2 cellular contexts compared by ENCODE assay signal in the genomic region with DNA sequence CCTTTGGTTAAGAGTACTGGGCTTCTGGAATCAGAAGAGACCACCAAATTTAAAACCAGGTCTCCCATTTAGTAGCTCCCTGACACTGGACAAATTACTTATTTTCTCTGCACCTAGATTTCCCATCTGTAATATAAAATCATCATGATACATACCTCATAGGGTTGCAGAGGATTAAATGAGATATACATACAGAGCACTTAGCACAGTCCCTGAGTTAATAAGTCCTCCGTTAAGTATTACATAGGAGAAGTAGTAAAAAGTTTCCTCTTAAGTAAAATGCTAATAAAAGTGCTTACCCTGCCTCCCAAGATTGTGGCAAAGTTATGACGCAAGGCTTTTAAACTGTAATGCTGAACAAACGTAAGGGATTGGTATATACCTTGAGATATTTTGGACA.
TF ChIP-seq lines count a peak whose summit lies in the region.

No MANE protein-coding gene starts in this region.

TF ChIP-seq in A549, 52 proteins besides CTCF, POLR2A, EP300 and RAD21 (continued from another document):
- TF ChIP-seq, protein P1, sequence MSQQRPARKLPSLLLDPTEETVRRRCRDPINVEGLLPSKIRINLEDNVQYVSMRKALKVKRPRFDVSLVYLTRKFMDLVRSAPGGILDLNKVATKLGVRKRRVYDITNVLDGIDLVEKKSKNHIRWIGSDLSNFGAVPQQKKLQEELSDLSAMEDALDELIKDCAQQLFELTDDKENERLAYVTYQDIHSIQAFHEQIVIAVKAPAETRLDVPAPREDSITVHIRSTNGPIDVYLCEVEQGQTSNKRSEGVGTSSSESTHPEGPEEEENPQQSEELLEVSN (IDR thresholded peaks at IDR 0.05; ENCODE audit: borderline replicate concordance, low read depth): no peak
- no peak for TF ChIP-seq POLR2AphosphoS2 (conservative IDR thresholded peaks at IDR 0.05; ENCODE audit: low read length)

TF ChIP-seq in SK-N-SH, 30 proteins besides CTCF, POLR2A, EP300 and RAD21 (continued from another document):
- TF ChIP-seq, protein P2, sequence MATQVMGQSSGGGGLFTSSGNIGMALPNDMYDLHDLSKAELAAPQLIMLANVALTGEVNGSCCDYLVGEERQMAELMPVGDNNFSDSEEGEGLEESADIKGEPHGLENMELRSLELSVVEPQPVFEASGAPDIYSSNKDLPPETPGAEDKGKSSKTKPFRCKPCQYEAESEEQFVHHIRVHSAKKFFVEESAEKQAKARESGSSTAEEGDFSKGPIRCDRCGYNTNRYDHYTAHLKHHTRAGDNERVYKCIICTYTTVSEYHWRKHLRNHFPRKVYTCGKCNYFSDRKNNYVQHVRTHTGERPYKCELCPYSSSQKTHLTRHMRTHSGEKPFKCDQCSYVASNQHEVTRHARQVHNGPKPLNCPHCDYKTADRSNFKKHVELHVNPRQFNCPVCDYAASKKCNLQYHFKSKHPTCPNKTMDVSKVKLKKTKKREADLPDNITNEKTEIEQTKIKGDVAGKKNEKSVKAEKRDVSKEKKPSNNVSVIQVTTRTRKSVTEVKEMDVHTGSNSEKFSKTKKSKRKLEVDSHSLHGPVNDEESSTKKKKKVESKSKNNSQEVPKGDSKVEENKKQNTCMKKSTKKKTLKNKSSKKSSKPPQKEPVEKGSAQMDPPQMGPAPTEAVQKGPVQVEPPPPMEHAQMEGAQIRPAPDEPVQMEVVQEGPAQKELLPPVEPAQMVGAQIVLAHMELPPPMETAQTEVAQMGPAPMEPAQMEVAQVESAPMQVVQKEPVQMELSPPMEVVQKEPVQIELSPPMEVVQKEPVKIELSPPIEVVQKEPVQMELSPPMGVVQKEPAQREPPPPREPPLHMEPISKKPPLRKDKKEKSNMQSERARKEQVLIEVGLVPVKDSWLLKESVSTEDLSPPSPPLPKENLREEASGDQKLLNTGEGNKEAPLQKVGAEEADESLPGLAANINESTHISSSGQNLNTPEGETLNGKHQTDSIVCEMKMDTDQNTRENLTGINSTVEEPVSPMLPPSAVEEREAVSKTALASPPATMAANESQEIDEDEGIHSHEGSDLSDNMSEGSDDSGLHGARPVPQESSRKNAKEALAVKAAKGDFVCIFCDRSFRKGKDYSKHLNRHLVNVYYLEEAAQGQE (IDR thresholded peaks at IDR 0.05; ENCODE audit: low read depth, low read length): no peak
- no peak for TF ChIP-seq SMC3 (IDR thresholded peaks at IDR 0.05; ENCODE audit: low read depth, low read length)
TF ChIP-seq in SK-N-SH: peak in this region for 0.
